In genomic region chr2:202660796-202661195, GRCh38 we compare ENCODE assay signal across 21 cellular contexts.
"Had no signal": no experiment of that assay in that cellular context is flagged by ENCODE, and none has a peak within 500 bp of the region (broad histone marks: within the 10 kb centered on the region; RNA-seq: fewer than 3 reads in every experiment).

No MANE protein-coding gene starts in this region.

- H3K9me3 ChIP-seq: ascending aorta, colonic mucosa, gastroesophageal sphincter, neutrophil, pancreas, sigmoid colon, thyroid gland had no signal

- H3K36me3 Mint-ChIP-seq: immature natural killer cell; natural killer cell; stimulated activated effector memory CD8-positive, alpha-beta T cell treated with anti-CD3 and anti-CD28 coated beads, Interleukin-12 subunit alpha, Interleukin-12 subunit beta, amount 100 ng/mL, for 72 hours had no signal

- H3K4me3 Mint-ChIP-seq: activated B cell treated with CpG ODN at 0.5 μM for 24 hours; activated T-helper 1 cell treated with anti-CD3 and anti-CD28 coated beads, Interleukin-12 subunit alpha, Interleukin-12 subunit beta, Interleukin-2, Interleukin-4 antibody, amounts not matched to agents 30 ng/mL and 10 ng/mL and 1 ng/mL, durations not matched to agents 14 hours and 24 hours and 36 hours; central memory CD8-positive, alpha-beta T cell; immature natural killer cell; natural killer cell; stimulated activated effector memory CD8-positive, alpha-beta T cell treated with anti-CD3 and anti-CD28 coated beads, Interleukin-12 subunit alpha, Interleukin-12 subunit beta, amount 100 ng/mL, for 72 hours; T-helper 2 cell treated with Interferon-gamma antibody and Interleukin-4, amounts not matched to agents 5 μg/mL and 100 μg/mL, for 36 hours had no signal

- H3K4me1 ChIP-seq: ascending aorta, colonic mucosa, gastroesophageal sphincter, sigmoid colon had no signal

- DNase-seq: activated B cell treated with CpG ODN at 0.5 μM for 24 hours; activated CD4-positive, alpha-beta T cell treated with anti-CD3 and anti-CD28 coated beads, Interleukin-2, amount 50 U/mL, for 1 hour; colonic mucosa; erythroblast; immature natural killer cell; left ventricle myocardium superior; natural killer cell; pancreas; sigmoid colon; stimulated activated CD4-positive, alpha-beta T cell treated with anti-CD3 and anti-CD28 coated beads, Interleukin-4, amount 100 ng/mL, for 24 hours; SW 1271; thyroid gland had no signal

- H3K27ac Mint-ChIP-seq: activated T-helper 1 cell treated with anti-CD3 and anti-CD28 coated beads, Interleukin-12 subunit alpha, Interleukin-12 subunit beta, Interleukin-2, Interleukin-4 antibody, amounts not matched to agents 30 ng/mL and 10 ng/mL and 1 ng/mL, durations not matched to agents 14 hours and 24 hours and 36 hours; immature natural killer cell; natural killer cell; stimulated activated effector memory CD8-positive, alpha-beta T cell treated with anti-CD3 and anti-CD28 coated beads, Interleukin-12 subunit alpha, Interleukin-12 subunit beta, amount 100 ng/mL, for 72 hours; T-helper 2 cell treated with Interferon-gamma antibody and Interleukin-4, amounts not matched to agents 5 μg/mL and 100 μg/mL, for 36 hours had no signal

- H3K9me3 Mint-ChIP-seq: activated B cell treated with CpG ODN at 0.5 μM for 24 hours; central memory CD8-positive, alpha-beta T cell; immature natural killer cell; natural killer cell; stimulated activated effector memory CD8-positive, alpha-beta T cell treated with anti-CD3 and anti-CD28 coated beads, Interleukin-12 subunit alpha, Interleukin-12 subunit beta, amount 100 ng/mL, for 72 hours; T-helper 2 cell treated with Interferon-gamma antibody and Interleukin-4, amounts not matched to agents 5 μg/mL and 100 μg/mL, for 36 hours had no signal

- H3K27ac ChIP-seq: ascending aorta, colonic mucosa, gastroesophageal sphincter, neutrophil, pancreas, sigmoid colon, thyroid gland had no signal

- FAIRE-seq: endometrium, pancreas, TTC549 had no signal

- H3K4me3 ChIP-seq: ascending aorta, colonic mucosa, gastroesophageal sphincter, pancreas, sigmoid colon, thyroid gland had no signal

- H3K27me3 Mint-ChIP-seq: activated B cell treated with CpG ODN at 0.5 μM for 24 hours; central memory CD8-positive, alpha-beta T cell had no signal

- H3K36me3 ChIP-seq: ascending aorta, colonic mucosa, gastroesophageal sphincter, neutrophil, pancreas, sigmoid colon, thyroid gland had no signal

- ATAC-seq: gastroesophageal sphincter; left ventricle myocardium superior; natural killer cell; pancreas; stimulated activated effector memory CD8-positive, alpha-beta T cell treated with anti-CD3 and anti-CD28 coated beads, Interleukin-12 subunit alpha, Interleukin-12 subunit beta, amount 100 ng/mL, for 72 hours had no signal

- H3K27me3 ChIP-seq: ascending aorta, colonic mucosa, gastroesophageal sphincter, neutrophil, pancreas, sigmoid colon, thyroid gland had no signal
